ENCODE assay signal across 21 cellular contexts in genomic region chr6:157547112-157547511, GRCh38.
DNase-seq lines count a peak whose midpoint lies in the region; ATAC-seq, FAIRE-seq and TF ChIP-seq lines count a peak whose summit lies in the region.
"Had no signal": no experiment of that assay in that cellular context is flagged by ENCODE, and none has a peak within 500 bp of the region (broad histone marks: within the 10 kb centered on the region; RNA-seq: fewer than 3 reads in every experiment).

No MANE protein-coding gene starts in this region.

- peaks cover 12% of the 10 kb centered on the region for H3K9me3 Mint-ChIP-seq in activated CD8-positive, alpha-beta T cell treated with anti-CD3 and anti-CD28 coated beads, Interleukin-2, amount 10 ng/mL, durations not matched to agents 7 days and 5 days (ENCODE audit: insufficient read depth)
- peaks cover 6% of the 10 kb centered on the region for H3K9me3 Mint-ChIP-seq in activated CD8-positive, alpha-beta T cell treated with anti-CD3 and anti-CD28 coated beads for 36 hours
- peaks cover 12% of the 10 kb centered on the region for H3K9me3 Mint-ChIP-seq in neural progenitor cell
- H3K9me3 Mint-ChIP-seq: CD8-positive, alpha-beta T cell; HFFc6 had no signal

- no peak overlapping the region for H3K9ac ChIP-seq in HepG2 (ENCODE audit: insufficient read depth, low read depth, low read length)
- no peak overlapping the region for H3K9ac ChIP-seq in neural progenitor cell
- H3K9ac ChIP-seq: BLaER1 had no signal

- POLR2A ChIA-PET in activated CD8-positive, alpha-beta T cell treated with anti-CD3 and anti-CD28 coated beads, Interleukin-2, amount 10 ng/mL, durations not matched to agents 7 days and 5 days (lab: Charles Lee): no interaction called here
- POLR2A ChIA-PET in activated CD8-positive, alpha-beta T cell treated with anti-CD3 and anti-CD28 coated beads for 36 hours (lab: Charles Lee): no interaction called here
- POLR2A ChIA-PET in HepG2 (lab: Yijun Ruan, JAX): no interaction called here

- H3K36me3 Mint-ChIP-seq in activated CD8-positive, alpha-beta T cell treated with anti-CD3 and anti-CD28 coated beads, Interleukin-2, amount 10 ng/mL, durations not matched to agents 7 days and 5 days (ENCODE audit: low read depth): peaks cover 67% of the 10 kb centered on the region
- H3K36me3 Mint-ChIP-seq in activated CD8-positive, alpha-beta T cell treated with anti-CD3 and anti-CD28 coated beads for 36 hours (ENCODE audit: low read depth): no peaks in the 10 kb centered on the region
- H3K36me3 Mint-ChIP-seq in neural progenitor cell: peaks cover 25% of the 10 kb centered on the region
- H3K36me3 Mint-ChIP-seq: CD8-positive, alpha-beta T cell had no signal

- intact Hi-C loops in activated CD8-positive, alpha-beta T cell treated with anti-CD3 and anti-CD28 coated beads for 36 hours (cut with micrococcal nuclease): no loop called here
- intact Hi-C loops in HepG2 (cut with micrococcal nuclease; ENCODE audit: unreplicated experiment) (no loop called here), lower lobe of right lung (cut with DNase I) (no loop called here)

- in situ Hi-C loops in HepG2 (cut with HindIII; ENCODE audit: extremely low pct_ligation_motif_present, low pct_unique_long_range_greater_than_20kb): no loop called here

- H3K4me1 Mint-ChIP-seq in activated CD8-positive, alpha-beta T cell treated with anti-CD3 and anti-CD28 coated beads, Interleukin-2, amount 10 ng/mL, durations not matched to agents 7 days and 5 days (ENCODE audit: low read depth): peaks cover 43% of the 10 kb centered on the region
- peaks cover 29% of the 10 kb centered on the region for H3K4me1 Mint-ChIP-seq in activated CD8-positive, alpha-beta T cell treated with anti-CD3 and anti-CD28 coated beads for 36 hours (ENCODE audit: low read depth)
- peaks cover 30% of the 10 kb centered on the region for H3K4me1 Mint-ChIP-seq in neural progenitor cell

- peak; percentile 16 for DNase-seq in activated CD8-positive, alpha-beta T cell treated with anti-CD3 and anti-CD28 coated beads, Interleukin-2, amount 10 ng/mL, durations not matched to agents 7 days and 5 days
- DNase-seq in activated CD8-positive, alpha-beta T cell treated with anti-CD3 and anti-CD28 coated beads for 36 hours: no peak
- DNase-seq in HepG2 (ENCODE audit: low spot score) (no peak), neural progenitor cell (ENCODE audit: low spot score) (no peak), GM20000 (ENCODE audit: low spot score) (no peak), lower lobe of right lung (no peak)
- DNase-seq: Caco-2; CD4-positive, CD25-positive, alpha-beta regulatory T cell; CD8-positive, alpha-beta T cell; DMS153; DND-41; H9; HFFc6 had no signal

- H3K79me2 ChIP-seq in HepG2 (ENCODE audit: insufficient read depth, low read length) (no peaks in the 10 kb centered on the region), neural progenitor cell (ENCODE audit: low read depth) (no peaks in the 10 kb centered on the region)

- FAIRE-seq in HepG2 (lab: Jason Lieb, UNC): no peak
- FAIRE-seq: G401.6, GM12892, GM19239 had no signal

- H3K4me1 ChIP-seq in HepG2 (ENCODE audit: insufficient read depth, low read length): peaks cover 3% of the 10 kb centered on the region
- H3K4me1 ChIP-seq in neural progenitor cell: peaks cover 25% of the 10 kb centered on the region
- peaks cover 11% of the 10 kb centered on the region for H3K4me1 ChIP-seq in lower lobe of right lung
- H3K4me1 ChIP-seq: Caco-2 had no signal

- CTCF ChIA-PET in activated CD8-positive, alpha-beta T cell treated with anti-CD3 and anti-CD28 coated beads, Interleukin-2, amount 10 ng/mL, durations not matched to agents 7 days and 5 days (lab: Charles Lee): interaction anchor here (1.0 to 1.5 kb wide), 2 partner anchors 10 to 12 kb away, joined by 3 to 5 read pairs; no protein-coding TSS in a partner anchor
- CTCF ChIA-PET in activated CD8-positive, alpha-beta T cell treated with anti-CD3 and anti-CD28 coated beads for 36 hours (lab: Charles Lee): no interaction called here
- CTCF ChIA-PET in HepG2 (lab: Yijun Ruan, JAX; ENCODE audit: low intra/inter-chr PET ratio, low total read pairs): no interaction called here

- BruUV-seq in HepG2 (replicated peaks; lab: Mats Ljungman, UMichigan): no TSS peak

- no peak overlapping the region for H3K4me3 Mint-ChIP-seq in activated CD8-positive, alpha-beta T cell treated with anti-CD3 and anti-CD28 coated beads, Interleukin-2, amount 10 ng/mL, durations not matched to agents 7 days and 5 days
- H3K4me3 Mint-ChIP-seq in activated CD8-positive, alpha-beta T cell treated with anti-CD3 and anti-CD28 coated beads for 36 hours: no peak overlapping the region
- H3K4me3 Mint-ChIP-seq in neural progenitor cell: no peak overlapping the region
- H3K4me3 Mint-ChIP-seq: B cell; CD4-positive, CD25-positive, alpha-beta regulatory T cell; CD8-positive, alpha-beta T cell; H9; HFFc6 had no signal

- H3K4me2 ChIP-seq in HepG2 (ENCODE audit: low read depth, low read length) (no peak overlapping the region), neural progenitor cell (peak overlapping the region; percentile 4)
- H3K4me2 ChIP-seq: BLaER1 had no signal

- H3K4me3 ChIP-seq in HepG2 (replicated peaks in 1 of 3; ENCODE audit: insufficient read depth in 1 of 3, low read depth in 2 of 3, low read length in 3 of 3) (no peak overlapping the region), neural progenitor cell (no peak overlapping the region), lower lobe of right lung (no peak overlapping the region)
- H3K4me3 ChIP-seq: BLaER1 had no signal

- peaks cover 3 to 13% of the 10 kb centered on the region in 2 experiments; a peak in 3 of 5 replicates for H3K36me3 ChIP-seq in HepG2 (replicated peaks in 1 of 2; ENCODE audit: control insufficient read depth in 1 of 2, insufficient read depth in 2 of 2, low read length in 2 of 2)
- no peaks in the 10 kb centered on the region for H3K36me3 ChIP-seq in neural progenitor cell
- H3K36me3 ChIP-seq in lower lobe of right lung: no peaks in the 10 kb centered on the region

- TF ChIP-seq EP300 in HepG2 (IDR thresholded peaks at IDR 0.05; ENCODE audit: low read depth in 2 of 2, low read length in 2 of 2) (no peak), HepG2 (CRISPR knock-in tag; IDR thresholded peaks at IDR 0.05; ENCODE audit: borderline replicate concordance) (no peak)

- H3K27ac Mint-ChIP-seq in activated CD8-positive, alpha-beta T cell treated with anti-CD3 and anti-CD28 coated beads, Interleukin-2, amount 10 ng/mL, durations not matched to agents 7 days and 5 days: no peak overlapping the region
- no peak overlapping the region for H3K27ac Mint-ChIP-seq in activated CD8-positive, alpha-beta T cell treated with anti-CD3 and anti-CD28 coated beads for 36 hours
- H3K27ac Mint-ChIP-seq in neural progenitor cell: peak overlapping the region; percentile 1
- H3K27ac Mint-ChIP-seq: B cell; CD4-positive, CD25-positive, alpha-beta regulatory T cell; CD8-positive, alpha-beta T cell; HFFc6 had no signal

- no peak for TF ChIP-seq CTCF in activated CD8-positive, alpha-beta T cell treated with anti-CD3 and anti-CD28 coated beads for 36 hours (IDR thresholded peaks at IDR 0.05)
- no peak for TF ChIP-seq CTCF in HepG2 (CRISPR knock-in tag; IDR thresholded peaks at IDR 0.05)
- TF ChIP-seq CTCF in neural progenitor cell (IDR thresholded peaks at IDR 0.05): no peak
- TF ChIP-seq CTCF in GM20000 (IDR thresholded peaks at IDR 0.05; ENCODE audit: extremely low read depth, missing control alignments): no peak
- TF ChIP-seq CTCF in lower lobe of right lung (IDR thresholded peaks at IDR 0.05): no peak

- H4K20me1 ChIP-seq in HepG2 (ENCODE audit: insufficient read depth, low read length): no peaks in the 10 kb centered on the region
- H4K20me1 ChIP-seq in neural progenitor cell (ENCODE audit: low read depth): no peaks in the 10 kb centered on the region
- H4K20me1 ChIP-seq: BLaER1 had no signal

- TF ChIP-seq POLR2A in HepG2 (IDR thresholded peaks at IDR 0.05; ENCODE audit: insufficient read depth in 1 of 2, low read depth in 2 of 2, low read length in 2 of 2): no peak

- H3F3A ChIP-seq in neural progenitor cell (ENCODE audit: low read depth): peaks cover 12% of the 10 kb centered on the region

- H2AFZ ChIP-seq in HepG2 (ENCODE audit: low read length) (no peak overlapping the region), neural progenitor cell (replicated peaks) (no peak overlapping the region)

- no peaks in the 10 kb centered on the region for H3K27me3 Mint-ChIP-seq in activated CD8-positive, alpha-beta T cell treated with anti-CD3 and anti-CD28 coated beads, Interleukin-2, amount 10 ng/mL, durations not matched to agents 7 days and 5 days (ENCODE audit: low read depth)
- peaks cover 3% of the 10 kb centered on the region for H3K27me3 Mint-ChIP-seq in activated CD8-positive, alpha-beta T cell treated with anti-CD3 and anti-CD28 coated beads for 36 hours
- H3K27me3 Mint-ChIP-seq in neural progenitor cell (ENCODE audit: insufficient read depth, low read depth): peaks cover 4% of the 10 kb centered on the region

- WGBS in HepG2 (ENCODE audit: low lambda C conversion rate): 94% methylated on average over 8 of the region's 8 CpGs

- H3K27me3 ChIP-seq in HepG2 (ENCODE audit: control insufficient read depth in 1 of 2, insufficient read depth in 2 of 2, low read length in 2 of 2) (no peaks in the 10 kb centered on the region), neural progenitor cell (no peaks in the 10 kb centered on the region), lower lobe of right lung (ENCODE audit: low read depth) (no peaks in the 10 kb centered on the region)
- H3K27me3 ChIP-seq: BLaER1 had no signal

- H3K9me3 ChIP-seq in HepG2 (ENCODE audit: low read length): no peaks in the 10 kb centered on the region
- no peaks in the 10 kb centered on the region for H3K9me3 ChIP-seq in neural progenitor cell (ENCODE audit: low read depth)
- no peaks in the 10 kb centered on the region for H3K9me3 ChIP-seq in lower lobe of right lung
- H3K9me3 ChIP-seq: Caco-2 had no signal

- ATAC-seq in activated CD8-positive, alpha-beta T cell treated with anti-CD3 and anti-CD28 coated beads, Interleukin-2, amount 10 ng/mL, durations not matched to agents 7 days and 5 days: no peak
- ATAC-seq in activated CD8-positive, alpha-beta T cell treated with anti-CD3 and anti-CD28 coated beads for 36 hours: no peak
- ATAC-seq in HepG2 (no peak), lower lobe of right lung (no peak)
- ATAC-seq: CD8-positive, alpha-beta T cell; HCT116 had no signal

- H3K27ac ChIP-seq in HepG2 (ENCODE audit: extremely low read length, insufficient read depth, low read length): no peak overlapping the region
- no peak overlapping the region for H3K27ac ChIP-seq in neural progenitor cell
- H3K27ac ChIP-seq in lower lobe of right lung: no peak overlapping the region
- H3K27ac ChIP-seq: 22Rv1, BLaER1, C4-2B had no signal

- TF ChIP-seq RAD21 in HepG2 (CRISPR knock-in tag; IDR thresholded peaks at IDR 0.05): no peak

TF ChIP-seq in HepG2, 621 proteins besides CTCF, POLR2A, EP300 and RAD21:
- no peak for TF ChIP-seq MYC (CRISPR knock-in tag; IDR thresholded peaks at IDR 0.05; ENCODE audit: borderline replicate concordance)
- TF ChIP-seq BCL6 (CRISPR knock-in tag; IDR thresholded peaks at IDR 0.05): 0 out of 2 replicates have a peak, but pooled peaks have one; percentile 7
